1 cellular context compared by ENCODE assay signal in the genomic region with DNA sequence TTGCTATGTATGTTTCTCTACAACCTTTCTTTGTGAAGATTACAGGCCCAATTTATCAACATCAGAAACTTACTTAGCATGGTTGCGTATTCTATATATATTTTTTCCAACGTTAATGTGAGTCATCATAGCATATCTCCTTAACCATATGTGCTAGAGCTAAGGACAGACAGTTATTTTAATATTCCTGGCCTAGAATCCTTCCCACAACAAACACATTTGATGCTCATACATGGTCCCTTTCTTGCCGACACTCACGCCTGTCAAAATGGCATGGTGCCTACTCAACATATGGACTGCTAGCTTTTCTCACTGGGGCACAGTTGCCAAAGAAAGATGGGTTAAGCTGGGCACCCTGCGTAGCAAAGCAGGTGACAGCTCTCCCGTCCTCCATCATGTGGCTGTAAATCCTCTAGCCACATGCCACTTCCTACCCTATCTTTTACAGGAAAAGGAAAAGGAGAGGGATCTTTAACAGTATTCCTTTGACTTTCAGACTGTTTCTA.
TF ChIP-seq lines count a peak whose summit lies in the region.

No MANE protein-coding gene starts in this region.

TF ChIP-seq in H1, 55 proteins besides CTCF, POLR2A, EP300 and RAD21 (continued from another document):
- TF ChIP-seq, protein P1, sequence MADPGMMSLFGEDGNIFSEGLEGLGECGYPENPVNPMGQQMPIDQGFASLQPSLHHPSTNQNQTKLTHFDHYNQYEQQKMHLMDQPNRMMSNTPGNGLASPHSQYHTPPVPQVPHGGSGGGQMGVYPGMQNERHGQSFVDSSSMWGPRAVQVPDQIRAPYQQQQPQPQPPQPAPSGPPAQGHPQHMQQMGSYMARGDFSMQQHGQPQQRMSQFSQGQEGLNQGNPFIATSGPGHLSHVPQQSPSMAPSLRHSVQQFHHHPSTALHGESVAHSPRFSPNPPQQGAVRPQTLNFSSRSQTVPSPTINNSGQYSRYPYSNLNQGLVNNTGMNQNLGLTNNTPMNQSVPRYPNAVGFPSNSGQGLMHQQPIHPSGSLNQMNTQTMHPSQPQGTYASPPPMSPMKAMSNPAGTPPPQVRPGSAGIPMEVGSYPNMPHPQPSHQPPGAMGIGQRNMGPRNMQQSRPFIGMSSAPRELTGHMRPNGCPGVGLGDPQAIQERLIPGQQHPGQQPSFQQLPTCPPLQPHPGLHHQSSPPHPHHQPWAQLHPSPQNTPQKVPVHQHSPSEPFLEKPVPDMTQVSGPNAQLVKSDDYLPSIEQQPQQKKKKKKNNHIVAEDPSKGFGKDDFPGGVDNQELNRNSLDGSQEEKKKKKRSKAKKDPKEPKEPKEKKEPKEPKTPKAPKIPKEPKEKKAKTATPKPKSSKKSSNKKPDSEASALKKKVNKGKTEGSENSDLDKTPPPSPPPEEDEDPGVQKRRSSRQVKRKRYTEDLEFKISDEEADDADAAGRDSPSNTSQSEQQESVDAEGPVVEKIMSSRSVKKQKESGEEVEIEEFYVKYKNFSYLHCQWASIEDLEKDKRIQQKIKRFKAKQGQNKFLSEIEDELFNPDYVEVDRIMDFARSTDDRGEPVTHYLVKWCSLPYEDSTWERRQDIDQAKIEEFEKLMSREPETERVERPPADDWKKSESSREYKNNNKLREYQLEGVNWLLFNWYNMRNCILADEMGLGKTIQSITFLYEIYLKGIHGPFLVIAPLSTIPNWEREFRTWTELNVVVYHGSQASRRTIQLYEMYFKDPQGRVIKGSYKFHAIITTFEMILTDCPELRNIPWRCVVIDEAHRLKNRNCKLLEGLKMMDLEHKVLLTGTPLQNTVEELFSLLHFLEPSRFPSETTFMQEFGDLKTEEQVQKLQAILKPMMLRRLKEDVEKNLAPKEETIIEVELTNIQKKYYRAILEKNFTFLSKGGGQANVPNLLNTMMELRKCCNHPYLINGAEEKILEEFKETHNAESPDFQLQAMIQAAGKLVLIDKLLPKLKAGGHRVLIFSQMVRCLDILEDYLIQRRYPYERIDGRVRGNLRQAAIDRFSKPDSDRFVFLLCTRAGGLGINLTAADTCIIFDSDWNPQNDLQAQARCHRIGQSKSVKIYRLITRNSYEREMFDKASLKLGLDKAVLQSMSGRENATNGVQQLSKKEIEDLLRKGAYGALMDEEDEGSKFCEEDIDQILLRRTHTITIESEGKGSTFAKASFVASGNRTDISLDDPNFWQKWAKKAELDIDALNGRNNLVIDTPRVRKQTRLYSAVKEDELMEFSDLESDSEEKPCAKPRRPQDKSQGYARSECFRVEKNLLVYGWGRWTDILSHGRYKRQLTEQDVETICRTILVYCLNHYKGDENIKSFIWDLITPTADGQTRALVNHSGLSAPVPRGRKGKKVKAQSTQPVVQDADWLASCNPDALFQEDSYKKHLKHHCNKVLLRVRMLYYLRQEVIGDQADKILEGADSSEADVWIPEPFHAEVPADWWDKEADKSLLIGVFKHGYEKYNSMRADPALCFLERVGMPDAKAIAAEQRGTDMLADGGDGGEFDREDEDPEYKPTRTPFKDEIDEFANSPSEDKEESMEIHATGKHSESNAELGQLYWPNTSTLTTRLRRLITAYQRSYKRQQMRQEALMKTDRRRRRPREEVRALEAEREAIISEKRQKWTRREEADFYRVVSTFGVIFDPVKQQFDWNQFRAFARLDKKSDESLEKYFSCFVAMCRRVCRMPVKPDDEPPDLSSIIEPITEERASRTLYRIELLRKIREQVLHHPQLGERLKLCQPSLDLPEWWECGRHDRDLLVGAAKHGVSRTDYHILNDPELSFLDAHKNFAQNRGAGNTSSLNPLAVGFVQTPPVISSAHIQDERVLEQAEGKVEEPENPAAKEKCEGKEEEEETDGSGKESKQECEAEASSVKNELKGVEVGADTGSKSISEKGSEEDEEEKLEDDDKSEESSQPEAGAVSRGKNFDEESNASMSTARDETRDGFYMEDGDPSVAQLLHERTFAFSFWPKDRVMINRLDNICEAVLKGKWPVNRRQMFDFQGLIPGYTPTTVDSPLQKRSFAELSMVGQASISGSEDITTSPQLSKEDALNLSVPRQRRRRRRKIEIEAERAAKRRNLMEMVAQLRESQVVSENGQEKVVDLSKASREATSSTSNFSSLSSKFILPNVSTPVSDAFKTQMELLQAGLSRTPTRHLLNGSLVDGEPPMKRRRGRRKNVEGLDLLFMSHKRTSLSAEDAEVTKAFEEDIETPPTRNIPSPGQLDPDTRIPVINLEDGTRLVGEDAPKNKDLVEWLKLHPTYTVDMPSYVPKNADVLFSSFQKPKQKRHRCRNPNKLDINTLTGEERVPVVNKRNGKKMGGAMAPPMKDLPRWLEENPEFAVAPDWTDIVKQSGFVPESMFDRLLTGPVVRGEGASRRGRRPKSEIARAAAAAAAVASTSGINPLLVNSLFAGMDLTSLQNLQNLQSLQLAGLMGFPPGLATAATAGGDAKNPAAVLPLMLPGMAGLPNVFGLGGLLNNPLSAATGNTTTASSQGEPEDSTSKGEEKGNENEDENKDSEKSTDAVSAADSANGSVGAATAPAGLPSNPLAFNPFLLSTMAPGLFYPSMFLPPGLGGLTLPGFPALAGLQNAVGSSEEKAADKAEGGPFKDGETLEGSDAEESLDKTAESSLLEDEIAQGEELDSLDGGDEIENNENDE (IDR thresholded peaks at IDR 0.05; ENCODE audit: insufficient replicate concordance, low read length): no peak
- TF ChIP-seq YY1 (IDR thresholded peaks at IDR 0.05; ENCODE audit: low read depth, low read length) (no peak), SAP30 (IDR thresholded peaks at IDR 0.05; ENCODE audit: insufficient read depth, insufficient replicate concordance, low read length) (no peak), BCL11A (IDR thresholded peaks at IDR 0.05; ENCODE audit: low read depth in 2 of 2, low read length in 2 of 2) (no peak), CBX5 (IDR thresholded peaks at IDR 0.05; ENCODE audit: low read depth, low read length) (no peak)
- TF ChIP-seq, protein P2, sequence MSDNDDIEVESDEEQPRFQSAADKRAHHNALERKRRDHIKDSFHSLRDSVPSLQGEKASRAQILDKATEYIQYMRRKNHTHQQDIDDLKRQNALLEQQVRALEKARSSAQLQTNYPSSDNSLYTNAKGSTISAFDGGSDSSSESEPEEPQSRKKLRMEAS (IDR thresholded peaks at IDR 0.05): no peak
- TF ChIP-seq, protein P3, sequence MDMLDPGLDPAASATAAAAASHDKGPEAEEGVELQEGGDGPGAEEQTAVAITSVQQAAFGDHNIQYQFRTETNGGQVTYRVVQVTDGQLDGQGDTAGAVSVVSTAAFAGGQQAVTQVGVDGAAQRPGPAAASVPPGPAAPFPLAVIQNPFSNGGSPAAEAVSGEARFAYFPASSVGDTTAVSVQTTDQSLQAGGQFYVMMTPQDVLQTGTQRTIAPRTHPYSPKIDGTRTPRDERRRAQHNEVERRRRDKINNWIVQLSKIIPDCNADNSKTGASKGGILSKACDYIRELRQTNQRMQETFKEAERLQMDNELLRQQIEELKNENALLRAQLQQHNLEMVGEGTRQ (IDR thresholded peaks at IDR 0.05; ENCODE audit: low read length): no peak
TF ChIP-seq in H1: peak in this region for 0.
